8 cellular contexts compared by ENCODE assay signal in genomic region chr11:120511116-120511803, GRCh38. TPM values are rescaled to one million over a fixed set of nuclear protein-coding genes. Genes with fewer than 3 reads are reported as not detected.
DNase-seq lines count a peak whose midpoint lies in the region; ATAC-seq and TF ChIP-seq lines count a peak whose summit lies in the region.

A gene with protein sequence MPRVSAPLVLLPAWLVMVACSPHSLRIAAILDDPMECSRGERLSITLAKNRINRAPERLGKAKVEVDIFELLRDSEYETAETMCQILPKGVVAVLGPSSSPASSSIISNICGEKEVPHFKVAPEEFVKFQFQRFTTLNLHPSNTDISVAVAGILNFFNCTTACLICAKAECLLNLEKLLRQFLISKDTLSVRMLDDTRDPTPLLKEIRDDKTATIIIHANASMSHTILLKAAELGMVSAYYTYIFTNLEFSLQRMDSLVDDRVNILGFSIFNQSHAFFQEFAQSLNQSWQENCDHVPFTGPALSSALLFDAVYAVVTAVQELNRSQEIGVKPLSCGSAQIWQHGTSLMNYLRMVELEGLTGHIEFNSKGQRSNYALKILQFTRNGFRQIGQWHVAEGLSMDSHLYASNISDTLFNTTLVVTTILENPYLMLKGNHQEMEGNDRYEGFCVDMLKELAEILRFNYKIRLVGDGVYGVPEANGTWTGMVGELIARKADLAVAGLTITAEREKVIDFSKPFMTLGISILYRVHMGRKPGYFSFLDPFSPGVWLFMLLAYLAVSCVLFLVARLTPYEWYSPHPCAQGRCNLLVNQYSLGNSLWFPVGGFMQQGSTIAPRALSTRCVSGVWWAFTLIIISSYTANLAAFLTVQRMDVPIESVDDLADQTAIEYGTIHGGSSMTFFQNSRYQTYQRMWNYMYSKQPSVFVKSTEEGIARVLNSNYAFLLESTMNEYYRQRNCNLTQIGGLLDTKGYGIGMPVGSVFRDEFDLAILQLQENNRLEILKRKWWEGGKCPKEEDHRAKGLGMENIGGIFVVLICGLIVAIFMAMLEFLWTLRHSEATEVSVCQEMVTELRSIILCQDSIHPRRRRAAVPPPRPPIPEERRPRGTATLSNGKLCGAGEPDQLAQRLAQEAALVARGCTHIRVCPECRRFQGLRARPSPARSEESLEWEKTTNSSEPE (plus strand): TSS chr11:120511748. CDS start chr11:120660319, 148,571 bp downstream.

- H3K4me3 Mint-ChIP-seq in activated naive CD8-positive, alpha-beta T cell treated with anti-CD3 and anti-CD28 coated beads for 36 hours = no peak within 1 kb of the TSS

- H3K4me1 ChIP-seq in heart right ventricle (no peaks in the 10 kb centered on the region), prostate gland (replicated peaks) (no peaks in the 10 kb centered on the region)

- H3F3A ChIP-seq in SU-DHL-6 (ENCODE audit: insufficient read depth) = no peaks in the 10 kb centered on the region

- H3K36me3 ChIP-seq in SU-DHL-6 (ENCODE audit: low read length) = no peaks in the 10 kb centered on the region
- no peaks in the 10 kb centered on the region for H3K36me3 ChIP-seq in heart right ventricle
- no peaks in the 10 kb centered on the region for H3K36me3 ChIP-seq in prostate gland

- CTCF ChIA-PET in HEK293T (lab: Yijun Ruan, JAX) = interaction anchor here (0.6 to 2.0 kb wide), 6 partner anchors 54 to 687 kb away, joined by 3 to 14 read pairs (median 3); no protein-coding TSS in a partner anchor

- H3K27me3 Mint-ChIP-seq in activated naive CD8-positive, alpha-beta T cell treated with anti-CD3 and anti-CD28 coated beads for 36 hours = peaks cover 85% of the 10 kb centered on the region

- H3K9ac ChIP-seq in SU-DHL-6 (ENCODE audit: low read length) = no peak within 1 kb of the TSS

- H3K4me2 ChIP-seq in SU-DHL-6 (ENCODE audit: low read depth, low read length, poor library complexity, severe bottlenecking) = no peak within 1 kb of the TSS

- ATAC-seq in heart right ventricle = peak; percentile 85 to 94 (median 90)

- H2AFZ ChIP-seq in SU-DHL-6 (ENCODE audit: low read depth, low read length, severe bottlenecking) = no peak within 1 kb of the TSS

- H3K9me3 ChIP-seq in SU-DHL-6 (ENCODE audit: insufficient read depth, low read length) = no peaks in the 10 kb centered on the region
- no peaks in the 10 kb centered on the region for H3K9me3 ChIP-seq in heart right ventricle
- no peaks in the 10 kb centered on the region for H3K9me3 ChIP-seq in prostate gland

- intact Hi-C loops in heart right ventricle (cut with DNase I) = loop anchor here (1.0 to 10.0 kb wide), 18 partner anchors 36 to 686 kb away; no protein-coding TSS in a partner anchor
- intact Hi-C loops in prostate gland (cut with DNase I) = loop anchor here (2.0 to 5.0 kb wide), 5 partner anchors 174 to 681 kb away; no protein-coding TSS in a partner anchor

- 1 to 2% methylated on average over 74 to 90 of the region's 94 CpGs for WGBS in heart right ventricle, 2 donors
- WGBS in prostate gland = 1% methylated on average over 23 of the region's 94 CpGs

- no peak within 1 kb of the TSS for H3K4me3 ChIP-seq in SU-DHL-6 (ENCODE audit: insufficient read depth, low read length, poor library complexity, severe bottlenecking)
- peak within 1 kb of the TSS in 9 of 10 donors; percentile 36 to 51 (median 44) for H3K4me3 ChIP-seq in heart right ventricle
- H3K4me3 ChIP-seq in prostate gland = peak within 1 kb of the TSS; percentile 34 to 42

- TF ChIP-seq CTCF in SU-DHL-6 (IDR thresholded peaks at IDR 0.05; ENCODE audit: insufficient read depth, low read length, poor library complexity, severe bottlenecking) (peak; percentile 70), heart right ventricle (IDR thresholded peaks at IDR 0.05) (peak; percentile 89 to 95 (median 94)), prostate gland (IDR thresholded peaks at IDR 0.05) (peak; percentile 91 to 96 (median 94))

- no peaks in the 10 kb centered on the region for H3K36me3 Mint-ChIP-seq in activated naive CD8-positive, alpha-beta T cell treated with anti-CD3 and anti-CD28 coated beads for 36 hours

- no peaks in the 10 kb centered on the region for H3K9me2 ChIP-seq in SU-DHL-6 (replicated peaks; ENCODE audit: insufficient read depth, low read length)

- H3K9me3 Mint-ChIP-seq in activated naive CD8-positive, alpha-beta T cell treated with anti-CD3 and anti-CD28 coated beads for 36 hours = no peaks in the 10 kb centered on the region

- H3K27me3 ChIP-seq in SU-DHL-6 (ENCODE audit: low read length) = no peaks in the 10 kb centered on the region
- peaks cover 4 to 84% (median 50%) of the 10 kb centered on the region in 7 donors for H3K27me3 ChIP-seq in heart right ventricle
- H3K27me3 ChIP-seq in prostate gland (replicated peaks; ENCODE audit: insufficient read depth) = peaks cover 2% of the 10 kb centered on the region

- no peak within 1 kb of the TSS for H3K27ac Mint-ChIP-seq in activated naive CD8-positive, alpha-beta T cell treated with anti-CD3 and anti-CD28 coated beads for 36 hours

- TF ChIP-seq POLR2A in prostate gland (IDR thresholded peaks at IDR 0.05) = no peak

- peak; percentile 95 for DNase-seq in GM03348 (ENCODE audit: low spot score)
- peak; percentile 93 for DNase-seq in HEK293T (ENCODE audit: extremely low spot score)
- DNase-seq in MV-4-11 (lab: John Stamatoyannopoulos, UW) = peak; percentile 42
- peak; percentile 81 for DNase-seq in activated naive CD8-positive, alpha-beta T cell treated with anti-CD3 and anti-CD28 coated beads for 36 hours
- peak; percentile 79 to 85 for DNase-seq in heart right ventricle
- DNase-seq in prostate gland (ENCODE audit: low spot score) = peak; percentile 80
- peak; percentile 81 for DNase-seq in ureter (ENCODE audit: low spot score)

- no peaks in the 10 kb centered on the region for H3K79me2 ChIP-seq in SU-DHL-6 (ENCODE audit: insufficient read depth, low read length)

- H3K4me1 Mint-ChIP-seq in activated naive CD8-positive, alpha-beta T cell treated with anti-CD3 and anti-CD28 coated beads for 36 hours = peaks cover 2% of the 10 kb centered on the region

- POLR2A ChIA-PET in HEK293T (lab: Yijun Ruan, JAX) = interaction anchor here (1.0 kb wide), 1 partner anchor 172 kb away, joined by 4 read pairs; no protein-coding TSS in a partner anchor

- no peaks in the 10 kb centered on the region for H4K20me1 ChIP-seq in SU-DHL-6 (ENCODE audit: low read depth, low read length)

- no peak within 1 kb of the TSS for H3K27ac ChIP-seq in SU-DHL-6 (ENCODE audit: low read depth, low read length)
- H3K27ac ChIP-seq in heart right ventricle = no peak within 1 kb of the TSS
- H3K27ac ChIP-seq in prostate gland = no peak within 1 kb of the TSS

TF ChIP-seq in HEK293T, 16 proteins besides CTCF, POLR2A, EP300 and RAD21:
- no peak; the same call in 1 of the 2 replicates for TF ChIP-seq FOXM1 (IDR thresholded peaks at IDR 0.05; ENCODE audit: borderline replicate concordance)
- TF ChIP-seq CTBP1 (IDR thresholded peaks at IDR 0.05; ENCODE audit: borderline replicate concordance) = no peak
- no peak for TF ChIP-seq ELF4 (IDR thresholded peaks at IDR 0.05)
- TF ChIP-seq L3MBTL2 (conservative IDR thresholded peaks at IDR 0.05) = no peak
- TF ChIP-seq, protein P1, sequence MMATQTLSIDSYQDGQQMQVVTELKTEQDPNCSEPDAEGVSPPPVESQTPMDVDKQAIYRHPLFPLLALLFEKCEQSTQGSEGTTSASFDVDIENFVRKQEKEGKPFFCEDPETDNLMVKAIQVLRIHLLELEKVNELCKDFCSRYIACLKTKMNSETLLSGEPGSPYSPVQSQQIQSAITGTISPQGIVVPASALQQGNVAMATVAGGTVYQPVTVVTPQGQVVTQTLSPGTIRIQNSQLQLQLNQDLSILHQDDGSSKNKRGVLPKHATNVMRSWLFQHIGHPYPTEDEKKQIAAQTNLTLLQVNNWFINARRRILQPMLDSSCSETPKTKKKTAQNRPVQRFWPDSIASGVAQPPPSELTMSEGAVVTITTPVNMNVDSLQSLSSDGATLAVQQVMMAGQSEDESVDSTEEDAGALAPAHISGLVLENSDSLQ (IDR thresholded peaks at IDR 0.05) = no peak

RNA-seq across cellular contexts. Expression of the gene that starts here (rescaled TPM):
- total RNA-seq in activated naive CD8-positive, alpha-beta T cell treated with anti-CD3 and anti-CD28 coated beads for 36 hours = under 1 TPM; 0.40 to 0.43 TPM
- total RNA-seq in heart right ventricle = under 1 TPM in 5 of 10 donors, not detected in 5; 0.12 to 0.85 (median 0.46) TPM
- polyA plus RNA-seq in heart right ventricle = under 1 TPM in 1 of 2 donors, not detected in 1; 0.01 TPM
- 1 to 10 TPM in 1 of 2 donors, under 1 TPM in 1; 0.05 to 1.7 TPM for total RNA-seq in prostate gland
- 0.21 TPM for total RNA-seq in ureter

Comparison
In these comparisons a context has a peak if more than half of its experiments do, and no peak if none do; other contexts are left out.
1. Peak in DNase-seq in activated naive CD8-positive, alpha-beta T cell treated with anti-CD3 and anti-CD28 coated beads for 36 hours; RNA of the gene not detected or under 1 TPM.
2. Peak in DNase-seq, ATAC-seq and H3K4me3 ChIP-seq in heart right ventricle; RNA of the gene not detected or under 1 TPM.
3. Peak in DNase-seq in ureter; RNA of the gene not detected or under 1 TPM.
4. DNase-seq: peak in every context shown above with its lines; median percentile 95 in GM03348; 93 in HEK293T; 82 in heart right ventricle; 81 in activated naive CD8-positive, alpha-beta T cell treated with anti-CD3 and anti-CD28 coated beads for 36 hours; 81 in ureter; 80 in prostate gland; 42 in MV-4-11.